ENCODE assay signal across 2 cellular contexts in the genomic region with DNA sequence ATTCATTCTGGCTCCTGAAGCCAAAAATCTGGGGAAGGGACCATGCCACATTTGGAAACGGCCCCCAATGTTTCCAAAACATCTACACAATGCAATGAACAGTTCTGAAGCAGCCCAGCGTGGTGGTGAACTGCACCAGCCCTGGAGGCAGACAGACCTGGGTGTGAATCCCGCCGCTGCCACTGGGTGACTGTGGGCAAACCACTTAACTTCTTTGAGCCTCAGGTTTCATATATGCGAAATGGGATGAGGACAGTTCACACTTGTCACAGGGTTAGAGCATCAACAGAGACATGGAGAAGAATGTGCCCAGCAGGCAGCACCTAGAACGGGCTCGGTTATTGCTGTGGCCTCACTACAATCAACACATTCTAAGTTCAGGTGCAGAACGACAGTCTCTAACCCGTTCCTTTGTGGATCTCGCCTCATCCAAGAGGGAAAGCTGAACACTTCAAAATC.
A peak's percentile ranks its signal among the peaks of the same experiment; 100 is the strongest.
TF ChIP-seq lines count a peak whose summit lies in the region.

No MANE protein-coding gene starts in this region.

TF ChIP-seq in HEK293, 187 proteins besides CTCF, POLR2A, EP300 and RAD21 (continued from another document):
- TF ChIP-seq, protein P1, sequence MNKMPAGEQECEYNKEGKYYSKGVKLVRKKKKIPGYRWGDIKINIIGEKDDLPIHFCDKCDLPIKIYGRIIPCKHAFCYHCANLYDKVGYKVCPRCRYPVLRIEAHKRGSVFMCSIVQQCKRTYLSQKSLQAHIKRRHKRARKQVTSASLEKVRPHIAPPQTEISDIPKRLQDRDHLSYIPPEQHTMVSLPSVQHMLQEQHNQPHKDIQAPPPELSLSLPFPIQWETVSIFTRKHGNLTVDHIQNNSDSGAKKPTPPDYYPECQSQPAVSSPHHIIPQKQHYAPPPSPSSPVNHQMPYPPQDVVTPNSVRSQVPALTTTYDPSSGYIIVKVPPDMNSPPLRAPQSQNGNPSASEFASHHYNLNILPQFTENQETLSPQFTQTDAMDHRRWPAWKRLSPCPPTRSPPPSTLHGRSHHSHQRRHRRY (tag by site-specific recombination; IDR thresholded peaks at IDR 0.05), result no peak
- TF ChIP-seq, protein P2, sequence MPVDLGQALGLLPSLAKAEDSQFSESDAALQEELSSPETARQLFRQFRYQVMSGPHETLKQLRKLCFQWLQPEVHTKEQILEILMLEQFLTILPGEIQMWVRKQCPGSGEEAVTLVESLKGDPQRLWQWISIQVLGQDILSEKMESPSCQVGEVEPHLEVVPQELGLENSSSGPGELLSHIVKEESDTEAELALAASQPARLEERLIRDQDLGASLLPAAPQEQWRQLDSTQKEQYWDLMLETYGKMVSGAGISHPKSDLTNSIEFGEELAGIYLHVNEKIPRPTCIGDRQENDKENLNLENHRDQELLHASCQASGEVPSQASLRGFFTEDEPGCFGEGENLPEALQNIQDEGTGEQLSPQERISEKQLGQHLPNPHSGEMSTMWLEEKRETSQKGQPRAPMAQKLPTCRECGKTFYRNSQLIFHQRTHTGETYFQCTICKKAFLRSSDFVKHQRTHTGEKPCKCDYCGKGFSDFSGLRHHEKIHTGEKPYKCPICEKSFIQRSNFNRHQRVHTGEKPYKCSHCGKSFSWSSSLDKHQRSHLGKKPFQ (tag by site-specific recombination; IDR thresholded peaks at IDR 0.05), result peak; percentile 72
- TF ChIP-seq SP2 (tag by site-specific recombination; IDR thresholded peaks at IDR 0.05), result no peak

TF ChIP-seq in K562, 482 proteins besides CTCF, POLR2A, EP300 and RAD21 (continued from another document):
- no peak for TF ChIP-seq CGGBP1 (CRISPR knock-in tag; IDR thresholded peaks at IDR 0.05)
- no peak for TF ChIP-seq KHSRP (IDR thresholded peaks at IDR 0.05)
- no peak for TF ChIP-seq ZNF778 (CRISPR knock-in tag; IDR thresholded peaks at IDR 0.05)
- no peak for TF ChIP-seq DMBX1 (CRISPR knock-in tag; IDR thresholded peaks at IDR 0.05; ENCODE audit: borderline replicate concordance)
- TF ChIP-seq ZNF785 (CRISPR knock-in tag; IDR thresholded peaks at IDR 0.05), result no peak
- no peak for TF ChIP-seq EWSR1 (IDR thresholded peaks at IDR 0.05; ENCODE audit: borderline replicate concordance, low read depth, partially characterized antibody)
- TF ChIP-seq ZKSCAN3 (CRISPR knock-in tag; IDR thresholded peaks at IDR 0.05), result no peak
- TF ChIP-seq, protein P3, sequence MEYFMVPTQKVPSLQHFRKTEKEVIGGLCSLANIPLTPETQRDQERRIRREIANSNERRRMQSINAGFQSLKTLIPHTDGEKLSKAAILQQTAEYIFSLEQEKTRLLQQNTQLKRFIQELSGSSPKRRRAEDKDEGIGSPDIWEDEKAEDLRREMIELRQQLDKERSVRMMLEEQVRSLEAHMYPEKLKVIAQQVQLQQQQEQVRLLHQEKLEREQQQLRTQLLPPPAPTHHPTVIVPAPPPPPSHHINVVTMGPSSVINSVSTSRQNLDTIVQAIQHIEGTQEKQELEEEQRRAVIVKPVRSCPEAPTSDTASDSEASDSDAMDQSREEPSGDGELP (CRISPR knock-in tag; IDR thresholded peaks at IDR 0.05; ENCODE audit: borderline replicate concordance), result no peak
- no peak for TF ChIP-seq HIVEP1 (CRISPR knock-in tag; IDR thresholded peaks at IDR 0.05)
- no peak for TF ChIP-seq FOXP1 (CRISPR knock-in tag; IDR thresholded peaks at IDR 0.05)
- TF ChIP-seq ZNF707 (CRISPR knock-in tag; conservative IDR thresholded peaks at IDR 0.05), result no peak
- no peak for TF ChIP-seq ZNF174 (CRISPR knock-in tag; IDR thresholded peaks at IDR 0.05)
- no peak for TF ChIP-seq MEF2D (tag; conservative IDR thresholded peaks at IDR 0.05; ENCODE audit: low read depth)
- TF ChIP-seq HBP1 (CRISPR knock-in tag; IDR thresholded peaks at IDR 0.05), result no peak
